Comparison of ENCODE assay signal across 20 cellular contexts in the genomic region with DNA sequence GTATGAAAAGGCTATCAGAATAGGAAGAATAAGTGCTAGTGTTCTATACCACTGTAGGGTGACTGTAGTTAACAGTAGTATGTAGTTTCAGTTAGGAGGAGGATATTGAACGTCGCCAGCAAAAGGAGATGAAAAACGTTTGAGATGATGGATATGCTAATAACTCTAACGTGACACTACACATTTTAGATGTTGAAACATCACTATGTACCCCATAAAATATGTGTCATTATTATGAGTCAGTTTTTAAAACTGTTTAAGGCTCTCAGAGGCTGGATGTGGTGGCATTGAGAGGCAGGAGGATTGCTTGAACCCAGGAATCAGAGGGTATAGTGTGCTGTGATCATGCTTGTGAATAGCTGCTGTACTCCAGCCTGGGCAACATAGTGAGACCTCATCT. TPM values are rescaled to one million over a fixed set of nuclear protein-coding genes. Genes with fewer than 3 reads are reported as not detected.
DNase-seq lines count a peak whose midpoint lies in the region; ATAC-seq and TF ChIP-seq lines count a peak whose summit lies in the region.
"Had no signal": no experiment of that assay in that cellular context is flagged by ENCODE, and none has a peak within 500 bp of the region (broad histone marks: within the 10 kb centered on the region; RNA-seq: fewer than 3 reads in every experiment).

No MANE protein-coding gene starts in this region.

- intact Hi-C loops in Calu3 (cut with micrococcal nuclease; ENCODE audit: unreplicated experiment) = no loop called here

- POLR2A ChIA-PET in HEK293T (lab: Yijun Ruan, JAX) = no interaction called here

- peak overlapping the region; percentile 8 for H3K27ac Mint-ChIP-seq in Calu3 (ENCODE audit: unreplicated experiment)
- H3K27ac Mint-ChIP-seq in activated naive CD8-positive, alpha-beta T cell treated with anti-CD3 and anti-CD28 coated beads, Interleukin-2, amount 50 U/mL, for 24 hours = no peak overlapping the region
- H3K27ac Mint-ChIP-seq: B cell, GM23338 had no signal

- TF ChIP-seq CTCF in Calu3 (IDR thresholded peaks at IDR 0.05; ENCODE audit: unreplicated experiment) (no peak), neutrophil (IDR thresholded peaks at IDR 0.05) (no peak)

- H3K4me3 Mint-ChIP-seq in Calu3 (ENCODE audit: low read depth, unreplicated experiment) = no peak overlapping the region
- no peak overlapping the region for H3K4me3 Mint-ChIP-seq in activated naive CD8-positive, alpha-beta T cell treated with anti-CD3 and anti-CD28 coated beads, Interleukin-2, amount 50 U/mL, for 24 hours
- H3K4me3 Mint-ChIP-seq: B cell; CD4-positive, CD25-positive, alpha-beta regulatory T cell; GM23338 had no signal

- no peaks in the 10 kb centered on the region for H3K27me3 ChIP-seq in neutrophil

- no peaks in the 10 kb centered on the region for H3K4me1 ChIP-seq in neutrophil (ENCODE audit: control insufficient read depth in 1 of 2, insufficient read depth in 1 of 2, low read depth in 1 of 2, low read length in 1 of 2)
- H3K4me1 ChIP-seq: Caco-2 had no signal

- CTCF ChIA-PET in Calu3 (lab: Charles Lee) = no interaction called here
- CTCF ChIA-PET in HEK293T (lab: Yijun Ruan, JAX) = interaction anchor here (0.6 kb wide), 1 partner anchor 81 kb away, joined by 5 read pairs; no protein-coding TSS in a partner anchor

- no peak for ATAC-seq in activated naive CD8-positive, alpha-beta T cell treated with anti-CD3 and anti-CD28 coated beads, Interleukin-2, amount 50 U/mL, for 24 hours
- ATAC-seq: GM12878, GM23338, HepG2 had no signal

- H3K36me3 Mint-ChIP-seq in Calu3 (ENCODE audit: insufficient read depth, unreplicated experiment) = peaks cover 83% of the 10 kb centered on the region
- H3K36me3 Mint-ChIP-seq in activated naive CD8-positive, alpha-beta T cell treated with anti-CD3 and anti-CD28 coated beads, Interleukin-2, amount 50 U/mL, for 24 hours (ENCODE audit: low read depth) = peaks cover 34% of the 10 kb centered on the region

- no peak for DNase-seq in Calu3
- DNase-seq in HCEC 1CT = peak; percentile 66
- peak; percentile 23 for DNase-seq in amniotic epithelial cell (ENCODE audit: low read depth)
- DNase-seq in HEK293T (ENCODE audit: extremely low spot score) = no peak
- DNase-seq in H4 (ENCODE audit: low spot score) = no peak
- no peak for DNase-seq in activated naive CD8-positive, alpha-beta T cell treated with anti-CD3 and anti-CD28 coated beads, Interleukin-2, amount 50 U/mL, for 24 hours
- DNase-seq: Caco-2; CD4-positive, CD25-positive, alpha-beta regulatory T cell; KG1; MM.1S; NCI-H1105; NCI-H1694; NCI-H510A treated with DMSO at 0.1 percent for 48 hours; NCI-H82; SHP77 treated with DMSO at 0.1 percent for 48 hours had no signal

- H3K27ac ChIP-seq in neutrophil = peak overlapping the region; percentile 21

- BruUV-seq in Calu3 (replicated peaks; lab: Mats Ljungman, UMichigan) = no TSS peak

- H3K36me3 ChIP-seq in neutrophil = peaks cover 100% of the 10 kb centered on the region

- no peak overlapping the region for H3K4me3 ChIP-seq in neutrophil (ENCODE audit: low read depth in 1 of 2, low read length in 1 of 2)
- H3K4me3 ChIP-seq: GM12878, GM23338 had no signal

- H3K27me3 Mint-ChIP-seq in Calu3 (ENCODE audit: unreplicated experiment) = no peaks in the 10 kb centered on the region
- H3K27me3 Mint-ChIP-seq in activated naive CD8-positive, alpha-beta T cell treated with anti-CD3 and anti-CD28 coated beads, Interleukin-2, amount 50 U/mL, for 24 hours = no peaks in the 10 kb centered on the region
- H3K27me3 Mint-ChIP-seq: B cell; CD4-positive, CD25-positive, alpha-beta regulatory T cell had no signal

- H3K9me3 ChIP-seq in neutrophil = no peaks in the 10 kb centered on the region
- H3K9me3 ChIP-seq: Caco-2 had no signal

- H3K9me3 Mint-ChIP-seq in Calu3 (ENCODE audit: low read depth, unreplicated experiment) = no peaks in the 10 kb centered on the region
- H3K9me3 Mint-ChIP-seq in activated naive CD8-positive, alpha-beta T cell treated with anti-CD3 and anti-CD28 coated beads, Interleukin-2, amount 50 U/mL, for 24 hours = no peaks in the 10 kb centered on the region
- H3K9me3 Mint-ChIP-seq: CD4-positive, CD25-positive, alpha-beta regulatory T cell; GM23338 had no signal

- H3K4me1 Mint-ChIP-seq in Calu3 (ENCODE audit: low read depth, unreplicated experiment) = peaks cover 32% of the 10 kb centered on the region
- no peaks in the 10 kb centered on the region for H3K4me1 Mint-ChIP-seq in activated naive CD8-positive, alpha-beta T cell treated with anti-CD3 and anti-CD28 coated beads, Interleukin-2, amount 50 U/mL, for 24 hours
- H3K4me1 Mint-ChIP-seq: B cell; CD4-positive, CD25-positive, alpha-beta regulatory T cell; GM23338 had no signal

TF ChIP-seq in HEK293T, 16 proteins besides CTCF, POLR2A, EP300 and RAD21:
- TF ChIP-seq NFRKB (IDR thresholded peaks at IDR 0.05) (no peak), CTBP1 (IDR thresholded peaks at IDR 0.05; ENCODE audit: borderline replicate concordance) (no peak), HDGF (IDR thresholded peaks at IDR 0.05; ENCODE audit: borderline replicate concordance) (no peak), SP1 (IDR thresholded peaks at IDR 0.05) (no peak), FOXM1 (IDR thresholded peaks at IDR 0.05; ENCODE audit: borderline replicate concordance) (no peak), SUZ12 (IDR thresholded peaks at IDR 0.05) (no peak), ARNT (IDR thresholded peaks at IDR 0.05) (no peak), TARDBP (IDR thresholded peaks at IDR 0.05) (no peak), FOXK2 (IDR thresholded peaks at IDR 0.05) (no peak), ELF4 (IDR thresholded peaks at IDR 0.05) (no peak), BHLHE40 (IDR thresholded peaks at IDR 0.05; ENCODE audit: borderline replicate concordance) (no peak), LEF1 (IDR thresholded peaks at IDR 0.05; ENCODE audit: borderline replicate concordance) (no peak), L3MBTL2 (conservative IDR thresholded peaks at IDR 0.05) (no peak), FOXA1 (IDR thresholded peaks at IDR 0.05) (no peak), ZNF384 (IDR thresholded peaks at IDR 0.05) (no peak)
- TF ChIP-seq, protein P1, sequence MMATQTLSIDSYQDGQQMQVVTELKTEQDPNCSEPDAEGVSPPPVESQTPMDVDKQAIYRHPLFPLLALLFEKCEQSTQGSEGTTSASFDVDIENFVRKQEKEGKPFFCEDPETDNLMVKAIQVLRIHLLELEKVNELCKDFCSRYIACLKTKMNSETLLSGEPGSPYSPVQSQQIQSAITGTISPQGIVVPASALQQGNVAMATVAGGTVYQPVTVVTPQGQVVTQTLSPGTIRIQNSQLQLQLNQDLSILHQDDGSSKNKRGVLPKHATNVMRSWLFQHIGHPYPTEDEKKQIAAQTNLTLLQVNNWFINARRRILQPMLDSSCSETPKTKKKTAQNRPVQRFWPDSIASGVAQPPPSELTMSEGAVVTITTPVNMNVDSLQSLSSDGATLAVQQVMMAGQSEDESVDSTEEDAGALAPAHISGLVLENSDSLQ (IDR thresholded peaks at IDR 0.05) = no peak

RNA-seq across cellular contexts. Expression of a gene that starts 31.8 kb away (rescaled TPM):
- 50.5 and 55.4 TPM in 2 replicates for total RNA-seq in Calu3 (2022)
- 12.7 and 14.5 TPM in 2 replicates for total RNA-seq in H4 (2014; rRNA removed; shearing (Covaris generic))

RNA-seq across cellular contexts. Expression of a gene that starts 32.0 kb away (rescaled TPM):
- total RNA-seq in Calu3 (2022) = 158 and 159 TPM in 2 replicates
- total RNA-seq in H4 (2014; rRNA removed; shearing (Covaris generic)) = 20.6 and 35.8 TPM in 2 replicates

RNA-seq across cellular contexts. Expression of a gene that starts 57.9 kb away (rescaled TPM):
- total RNA-seq in Calu3 (2022) = 75.0 and 104 TPM in 2 replicates
- total RNA-seq in H4 (2014; rRNA removed; shearing (Covaris generic)) = 0.10 and 0.18 TPM in 2 replicates
- total RNA-seq: B cell; CD4-positive, CD25-positive, alpha-beta regulatory T cell had no signal

Comparison
In these comparisons a context has a peak if more than half of its experiments do, and no peak if none do; other contexts are left out.
1. DNase-seq: peak in HCEC 1CT (single experiment) and amniotic epithelial cell (single experiment); none in Calu3 (single experiment), HEK293T (single experiment), H4 (single experiment) and activated naive CD8-positive, alpha-beta T cell treated with anti-CD3 and anti-CD28 coated beads, Interleukin-2, amount 50 U/mL, for 24 hours (single experiment).
2. RNA of a gene that starts 57.9 kb away (total RNA-seq): 75.0 to 104 TPM in Calu3; 0.10 to 0.18 TPM in H4; every median in the first group is over 10 times any median in the second.